Comparison of ENCODE assay signal across 31 cellular contexts in genomic region chr5:139382781-139383180, GRCh38. TPM values are rescaled to one million over a fixed set of nuclear protein-coding genes. Genes with fewer than 3 reads are reported as not detected.
DNase-seq lines count a peak whose midpoint lies in the region; ATAC-seq and TF ChIP-seq lines count a peak whose summit lies in the region.
"Had no signal": no experiment of that assay in that cellular context is flagged by ENCODE, and none has a peak within 500 bp of the region (broad histone marks: within the 10 kb centered on the region; RNA-seq: fewer than 3 reads in every experiment).

No MANE protein-coding gene starts in this region.

- H3K14ac ChIP-seq in trophoblast cell (ENCODE audit: low read length) = no peak overlapping the region

- no peaks in the 10 kb centered on the region for H3K27me3 ChIP-seq in BLaER1
- H3K27me3 ChIP-seq in hepatocyte = no peaks in the 10 kb centered on the region
- no peaks in the 10 kb centered on the region for H3K27me3 ChIP-seq in trophoblast cell (ENCODE audit: insufficient read depth, low read length)
- H3K27me3 ChIP-seq: brain microvascular endothelial cell, dorsolateral prefrontal cortex, MG63, uterus had no signal

- H2AFZ ChIP-seq in OCI-LY7 (ENCODE audit: low read length) = no peak overlapping the region
- H2AFZ ChIP-seq in hepatocyte = no peak overlapping the region
- H2AFZ ChIP-seq in trophoblast cell (ENCODE audit: insufficient read depth, low read length, poor library complexity) = no peak overlapping the region

- H3K4me1 ChIP-seq in BLaER1 = peaks cover 89% of the 10 kb centered on the region
- H3K4me1 ChIP-seq in OCI-LY7 (ENCODE audit: insufficient read depth, low read length, poor library complexity, severe bottlenecking) = peaks cover 60% of the 10 kb centered on the region
- peaks cover 19% of the 10 kb centered on the region for H3K4me1 ChIP-seq in hepatocyte (ENCODE audit: insufficient read depth)
- H3K4me1 ChIP-seq in trophoblast cell (ENCODE audit: control insufficient read depth in 1 of 2, insufficient read depth in 2 of 2, low read length in 2 of 2) = peaks cover 5 to 15% of the 10 kb centered on the region in 2 experiments
- H3K4me1 ChIP-seq: uterus had no signal

- no peak overlapping the region for H2AK5ac ChIP-seq in trophoblast cell (ENCODE audit: low read length)

- intact Hi-C loops in OCI-LY7 (cut with micrococcal nuclease; ENCODE audit: unreplicated experiment) = loop anchor here (1.0 kb wide), 1 partner anchor 10 kb away; no protein-coding TSS in a partner anchor

- CTCF ChIA-PET in OCI-LY7 (lab: Charles Lee; ENCODE audit: unreplicated experiment) = no interaction called here

- no peak overlapping the region for H2BK12ac ChIP-seq in trophoblast cell (ENCODE audit: low read length)

- ATAC-seq in HG02870 (IDR thresholded peaks at IDR 0.05; ENCODE audit: unreplicated experiment) (no peak), HG03520 (IDR thresholded peaks at IDR 0.05; ENCODE audit: unreplicated experiment) (no peak)
- ATAC-seq: right cardiac atrium had no signal

- no TSS peak for BruUV-seq in OCI-LY7 (replicated peaks; lab: Mats Ljungman, UMichigan)

- H3K79me2 ChIP-seq in OCI-LY7 (ENCODE audit: insufficient read depth, low read depth, low read length) (peaks cover 28% of the 10 kb centered on the region), hepatocyte (no peaks in the 10 kb centered on the region), trophoblast cell (ENCODE audit: control insufficient read depth, insufficient read depth, low read length, poor library complexity) (no peaks in the 10 kb centered on the region)

- H3K4ac ChIP-seq in trophoblast cell (ENCODE audit: low read depth, low read length) = no peak overlapping the region

- H3K36me3 ChIP-seq in BLaER1 (peaks cover 41% of the 10 kb centered on the region), OCI-LY7 (ENCODE audit: insufficient read depth, low read length) (peaks cover 47% of the 10 kb centered on the region), hepatocyte (replicated peaks; ENCODE audit: insufficient read depth, low read depth) (no peaks in the 10 kb centered on the region), trophoblast cell (ENCODE audit: control insufficient read depth in 1 of 2, insufficient read depth in 2 of 2, low read length in 2 of 2) (peaks cover 0 to 3% of the 10 kb centered on the region in 2 experiments)
- H3K36me3 ChIP-seq: brain microvascular endothelial cell, uterus, WERI-Rb-1 had no signal

- DNase-seq in OCI-LY7 (ENCODE audit: low spot score) = no peak
- no peak for DNase-seq in hepatocyte (ENCODE audit: low spot score)
- DNase-seq in trophoblast cell = no peak
- DNase-seq in AG08395 (ENCODE audit: low spot score) = no peak
- DNase-seq in NCI-H446 treated with DMSO at 0.1 percent for 48 hours (lab: John Stamatoyannopoulos, UW) = no peak
- DNase-seq: activated CD4-positive, alpha-beta T cell treated with anti-CD3 and anti-CD28 coated beads, Interleukin-2, amount 50 U/mL, for 1 hour; activated naive CD4-positive, alpha-beta T cell treated with anti-CD3 and anti-CD28 coated beads, Interleukin-2, amount 10 ng/mL, durations not matched to agents 7 days and 5 days; brain microvascular endothelial cell; GDM1; H9; KBM-7; MG63; NCI-H2081; NCI-H446; NCI-H82; SIG-M5; stimulated activated CD4-positive, alpha-beta T cell treated with anti-CD3 and anti-CD28 coated beads, Interleukin-2, amount 100 ng/mL, for 48 hours; SW 1271; T1000 had no signal

- H4K12ac ChIP-seq in trophoblast cell (ENCODE audit: low read depth, low read length) = no peak overlapping the region

- 62% methylated on average over 4 of the region's 4 CpGs for WGBS in hepatocyte (ENCODE audit: low lambda C conversion rate, missing lambda C conversion rate)
- no CpG with 5 or more reads among the region's 4 CpGs for WGBS in trophoblast cell (ENCODE audit: extremely low coverage, insufficient coverage, insufficient read length)

- no peak overlapping the region for H3K23ac ChIP-seq in trophoblast cell (ENCODE audit: low read length)

- H3K9ac ChIP-seq in BLaER1 (peak overlapping the region; percentile 61), trophoblast cell (ENCODE audit: low read length) (no peak overlapping the region)

- H4K20me1 ChIP-seq in BLaER1 (peaks cover 24% of the 10 kb centered on the region), OCI-LY7 (ENCODE audit: insufficient read depth, low read length) (peaks cover 7% of the 10 kb centered on the region; the same call in 1 of the 2 replicates), hepatocyte (ENCODE audit: insufficient read depth, poor library complexity, severe bottlenecking) (no peaks in the 10 kb centered on the region)

- no peak overlapping the region for H3K18ac ChIP-seq in trophoblast cell (ENCODE audit: low read length)

- H3K4me2 ChIP-seq in BLaER1 (peak overlapping the region; percentile 99), OCI-LY7 (ENCODE audit: low read length) (peak overlapping the region; percentile 42; the same call in 1 of the 2 replicates), hepatocyte (peak overlapping the region; percentile 62), trophoblast cell (ENCODE audit: low read length) (no peak overlapping the region)

- no peaks in the 10 kb centered on the region for H3K9me3 ChIP-seq in BLaER1
- no peaks in the 10 kb centered on the region for H3K9me3 ChIP-seq in OCI-LY7 (ENCODE audit: low read length)
- H3K9me3 ChIP-seq in hepatocyte (ENCODE audit: low read depth) = no peaks in the 10 kb centered on the region
- no peaks in the 10 kb centered on the region for H3K9me3 ChIP-seq in trophoblast cell (ENCODE audit: insufficient read depth, low read depth, low read length)
- H3K9me3 ChIP-seq: MG63, uterus had no signal

- H2BK120ac ChIP-seq in trophoblast cell (ENCODE audit: insufficient read depth, low read length, poor library complexity) = no peak overlapping the region

- H2BK5ac ChIP-seq in trophoblast cell (ENCODE audit: low read depth, low read length, poor library complexity) = no peak overlapping the region

- peaks cover 5% of the 10 kb centered on the region for H3K79me1 ChIP-seq in trophoblast cell (ENCODE audit: low read length)

- TF ChIP-seq CTCF in OCI-LY7 (conservative IDR thresholded peaks at IDR 0.05; ENCODE audit: low read length) = no peak
- TF ChIP-seq CTCF in hepatocyte (IDR thresholded peaks at IDR 0.05; ENCODE audit: poor library complexity) = no peak

- no peak overlapping the region for H3K4me3 ChIP-seq in BLaER1
- H3K4me3 ChIP-seq in OCI-LY7 (ENCODE audit: low read depth, low read length, poor library complexity, severe bottlenecking) = no peak overlapping the region
- no peak overlapping the region for H3K4me3 ChIP-seq in hepatocyte
- H3K4me3 ChIP-seq in trophoblast cell (ENCODE audit: low read depth, low read length) = no peak overlapping the region
- H3K4me3 ChIP-seq: dorsolateral prefrontal cortex, lung, MG63, uterus had no signal

- H3K27ac ChIP-seq in BLaER1 = peak overlapping the region; percentile 74
- H3K27ac ChIP-seq in OCI-LY7 (ENCODE audit: low read depth, low read length, poor library complexity, severe bottlenecking) = peak overlapping the region; percentile 90
- H3K27ac ChIP-seq in hepatocyte = peak overlapping the region; percentile 65
- no peak overlapping the region for H3K27ac ChIP-seq in trophoblast cell (ENCODE audit: low read depth, low read length)
- H3K27ac ChIP-seq: brain microvascular endothelial cell, dorsolateral prefrontal cortex, uterus had no signal

- peak overlapping the region; percentile 7 for H4K91ac ChIP-seq in trophoblast cell (ENCODE audit: low read depth, low read length)

- H4K8ac ChIP-seq in trophoblast cell (ENCODE audit: low read depth, low read length) = no peak overlapping the region

- POLR2A ChIA-PET in OCI-LY7 (lab: Charles Lee) = interaction anchor here (1.0 to 1.5 kb wide), 2 partner anchors 9 to 107 kb away, joined by 3 read pairs; no protein-coding TSS in a partner anchor

- H3K9me2 ChIP-seq in OCI-LY7 (ENCODE audit: insufficient read depth, low read length) (no peaks in the 10 kb centered on the region), hepatocyte (replicated peaks; ENCODE audit: insufficient read depth) (no peaks in the 10 kb centered on the region)

RNA-seq across cellular contexts. Expression of gene SLC23A1, which starts 0.3 kb away (rescaled TPM):
- 14.6 and 20.3 TPM in 2 replicates for total RNA-seq in OCI-LY7 (2014; rRNA removed; shearing (Covaris generic))
- total RNA-seq in OCI-LY7 (2022) (63.1 and 67.9 TPM in 2 replicates), hepatocyte (13.4 and 19.6 TPM in 2 replicates)
- 3.0 and 3.3 TPM in 2 replicates for polyA plus RNA-seq in hepatocyte
- 0.18 and 0.31 TPM in 2 replicates for polyA plus RNA-seq in trophoblast cell (2013)
- total RNA-seq: cerebellum, endothelial cell of umbilical vein, H9, right cardiac atrium, temporal lobe had no signal
- polyA plus RNA-seq: endothelial cell of umbilical vein, neural cell had no signal

RNA-seq across cellular contexts. Expression of gene MZB1, which starts 6.9 kb away (rescaled TPM):
- 1,014 and 1,052 TPM in 2 replicates for total RNA-seq in OCI-LY7 (2014; rRNA removed; shearing (Covaris generic))
- total RNA-seq in OCI-LY7 (2022) = 727 and 819 TPM in 2 replicates
- total RNA-seq in hepatocyte = not detected in 2 replicates
- polyA plus RNA-seq in hepatocyte = 0.30 TPM in 1 of 2 replicates, not detected in the other
- 0.15 and 0.35 TPM in 2 replicates for polyA plus RNA-seq in trophoblast cell (2013)
- total RNA-seq: endothelial cell of umbilical vein, temporal lobe had no signal
- polyA plus RNA-seq: endothelial cell of umbilical vein, neural cell had no signal

RNA-seq across cellular contexts. Expression of gene PROB1, which starts 12.1 kb away (rescaled TPM):
- 4.4 and 4.6 TPM in 2 replicates for total RNA-seq in OCI-LY7 (2014; rRNA removed; shearing (Covaris generic))
- total RNA-seq in OCI-LY7 (2022) (4.6 and 5.9 TPM in 2 replicates), hepatocyte (0.63 and 0.68 TPM in 2 replicates)
- polyA plus RNA-seq in hepatocyte = 0.10 TPM in 1 of 2 replicates, not detected in the other
- 2.4 and 2.7 TPM in 2 replicates for polyA plus RNA-seq in trophoblast cell (2013)

RNA-seq across cellular contexts. Expression of gene SPATA24, which starts 21.1 kb away (rescaled TPM):
- total RNA-seq in OCI-LY7 (2014; rRNA removed; shearing (Covaris generic)) = 12.0 and 12.4 TPM in 2 replicates
- 9.4 and 10.8 TPM in 2 replicates for total RNA-seq in OCI-LY7 (2022)
- 2.6 and 6.3 TPM in 2 replicates for total RNA-seq in hepatocyte
- 5.5 and 9.8 TPM in 2 replicates for polyA plus RNA-seq in hepatocyte
- 4.6 and 5.4 TPM in 2 replicates for polyA plus RNA-seq in trophoblast cell (2013)

RNA-seq across cellular contexts. Expression of gene PAIP2, which starts 41.1 kb away (rescaled TPM):
- total RNA-seq in OCI-LY7 (2014; rRNA removed; shearing (Covaris generic)) = 64.3 and 73.6 TPM in 2 replicates
- 97.8 and 113 TPM in 2 replicates for total RNA-seq in OCI-LY7 (2022)
- total RNA-seq in hepatocyte = 62.1 and 65.3 TPM in 2 replicates
- polyA plus RNA-seq in hepatocyte = 77.5 and 86.3 TPM in 2 replicates
- 156 and 175 TPM in 2 replicates for polyA plus RNA-seq in trophoblast cell (2013)

Comparison
In these comparisons a context has a peak if more than half of its experiments do, and no peak if none do; other contexts are left out.
1. RNA of gene MZB1, which starts 6.9 kb away (total RNA-seq): 727 to 1,052 TPM in OCI-LY7; not detected in hepatocyte; every median in the first group is over 100 times any median in the second.